1 cellular context compared by ENCODE assay signal in genomic region chr17:48215583-48216139, GRCh38.
TF ChIP-seq lines count a peak whose summit lies in the region.

No MANE protein-coding gene starts in this region.

TF ChIP-seq in HEK293, 187 proteins besides CTCF, POLR2A, EP300 and RAD21 (continued from another document and continues in another):
- TF ChIP-seq, protein P1, sequence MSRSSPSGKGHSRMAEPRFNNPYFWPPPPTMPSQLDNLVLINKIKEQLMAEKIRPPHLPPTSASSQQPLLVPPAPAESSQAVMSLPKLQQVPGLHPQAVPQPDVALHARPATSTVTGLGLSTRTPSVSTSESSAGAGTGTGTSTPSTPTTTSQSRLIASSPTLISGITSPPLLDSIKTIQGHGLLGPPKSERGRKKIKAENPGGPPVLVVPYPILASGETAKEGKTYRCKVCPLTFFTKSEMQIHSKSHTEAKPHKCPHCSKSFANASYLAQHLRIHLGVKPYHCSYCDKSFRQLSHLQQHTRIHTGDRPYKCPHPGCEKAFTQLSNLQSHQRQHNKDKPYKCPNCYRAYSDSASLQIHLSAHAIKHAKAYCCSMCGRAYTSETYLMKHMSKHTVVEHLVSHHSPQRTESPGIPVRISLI (tag by site-specific recombination; IDR thresholded peaks at IDR 0.05), result no peak
- TF ChIP-seq, protein P2, sequence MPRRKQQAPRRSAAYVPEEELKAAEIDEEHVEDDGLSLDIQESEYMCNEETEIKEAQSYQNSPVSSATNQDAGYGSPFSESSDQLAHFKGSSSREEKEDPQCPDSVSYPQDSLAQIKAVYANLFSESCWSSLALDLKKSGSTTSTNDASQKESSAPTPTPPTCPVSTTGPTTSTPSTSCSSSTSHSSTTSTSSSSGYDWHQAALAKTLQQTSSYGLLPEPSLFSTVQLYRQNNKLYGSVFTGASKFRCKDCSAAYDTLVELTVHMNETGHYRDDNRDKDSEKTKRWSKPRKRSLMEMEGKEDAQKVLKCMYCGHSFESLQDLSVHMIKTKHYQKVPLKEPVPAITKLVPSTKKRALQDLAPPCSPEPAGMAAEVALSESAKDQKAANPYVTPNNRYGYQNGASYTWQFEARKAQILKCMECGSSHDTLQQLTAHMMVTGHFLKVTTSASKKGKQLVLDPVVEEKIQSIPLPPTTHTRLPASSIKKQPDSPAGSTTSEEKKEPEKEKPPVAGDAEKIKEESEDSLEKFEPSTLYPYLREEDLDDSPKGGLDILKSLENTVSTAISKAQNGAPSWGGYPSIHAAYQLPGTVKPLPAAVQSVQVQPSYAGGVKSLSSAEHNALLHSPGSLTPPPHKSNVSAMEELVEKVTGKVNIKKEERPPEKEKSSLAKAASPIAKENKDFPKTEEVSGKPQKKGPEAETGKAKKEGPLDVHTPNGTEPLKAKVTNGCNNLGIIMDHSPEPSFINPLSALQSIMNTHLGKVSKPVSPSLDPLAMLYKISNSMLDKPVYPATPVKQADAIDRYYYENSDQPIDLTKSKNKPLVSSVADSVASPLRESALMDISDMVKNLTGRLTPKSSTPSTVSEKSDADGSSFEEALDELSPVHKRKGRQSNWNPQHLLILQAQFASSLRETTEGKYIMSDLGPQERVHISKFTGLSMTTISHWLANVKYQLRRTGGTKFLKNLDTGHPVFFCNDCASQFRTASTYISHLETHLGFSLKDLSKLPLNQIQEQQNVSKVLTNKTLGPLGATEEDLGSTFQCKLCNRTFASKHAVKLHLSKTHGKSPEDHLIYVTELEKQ (tag by site-specific recombination; IDR thresholded peaks at IDR 0.05; ENCODE audit: borderline replicate concordance), result no peak
- TF ChIP-seq ZFP3 (tag by site-specific recombination; IDR thresholded peaks at IDR 0.05; ENCODE audit: low read depth) (no peak), KLF1 (tag by site-specific recombination; IDR thresholded peaks at IDR 0.05) (no peak), ZNF354C (tag by site-specific recombination; IDR thresholded peaks at IDR 0.05; ENCODE audit: borderline replicate concordance, low read depth) (no peak), ZBTB26 (tag by site-specific recombination; optimal IDR thresholded peaks at IDR 0.05) (no peak), SP3 (tag by site-specific recombination; IDR thresholded peaks at IDR 0.05) (no peak), HOXA7 (CRISPR knock-in tag; IDR thresholded peaks at IDR 0.05; ENCODE audit: borderline replicate concordance) (no peak), ZNF514 (tag by site-specific recombination; IDR thresholded peaks at IDR 0.05) (no peak), ZNF221 (tag by site-specific recombination; IDR thresholded peaks at IDR 0.05; ENCODE audit: borderline replicate concordance) (no peak), ZNF621 (tag by site-specific recombination; IDR thresholded peaks at IDR 0.05) (no peak), ZFP41 (tag by site-specific recombination; IDR thresholded peaks at IDR 0.05; ENCODE audit: borderline replicate concordance) (no peak), ZNF610 (tag by site-specific recombination; IDR thresholded peaks at IDR 0.05; ENCODE audit: borderline replicate concordance) (no peak), ZNF768 (tag by site-specific recombination; IDR thresholded peaks at IDR 0.05) (no peak), ZNF747 (tag by site-specific recombination; IDR thresholded peaks at IDR 0.05) (no peak), ZSCAN4 (tag by site-specific recombination; IDR thresholded peaks at IDR 0.05) (no peak), ZNF394 (tag by site-specific recombination; IDR thresholded peaks at IDR 0.05; ENCODE audit: borderline replicate concordance) (no peak), GLIS2 (tag by site-specific recombination; IDR thresholded peaks at IDR 0.05) (no peak), KLF10 (tag by site-specific recombination; IDR thresholded peaks at IDR 0.05) (no peak), ZNF280C (tag by site-specific recombination; IDR thresholded peaks at IDR 0.05) (no peak), ZNF623 (tag by site-specific recombination; IDR thresholded peaks at IDR 0.05) (no peak), PRDM1 (tag by site-specific recombination; IDR thresholded peaks at IDR 0.05) (peak; percentile 73), KLF9 (tag by site-specific recombination; IDR thresholded peaks at IDR 0.05; ENCODE audit: low read depth) (no peak), PATZ1 (tag by site-specific recombination; IDR thresholded peaks at IDR 0.05) (no peak), GFI1B (tag by site-specific recombination; IDR thresholded peaks at IDR 0.05) (no peak), HIC1 (tag by site-specific recombination; IDR thresholded peaks at IDR 0.05) (no peak), ZNF10 (tag by site-specific recombination; IDR thresholded peaks at IDR 0.05) (no peak), OSR2 (tag by site-specific recombination; IDR thresholded peaks at IDR 0.05) (no peak), ZNF792 (tag by site-specific recombination; IDR thresholded peaks at IDR 0.05) (no peak), ZNF843 (tag by site-specific recombination; IDR thresholded peaks at IDR 0.05) (no peak), ZBTB48 (tag by site-specific recombination; IDR thresholded peaks at IDR 0.05) (no peak), ZFP69B (tag by site-specific recombination; IDR thresholded peaks at IDR 0.05) (peak; percentile 93), ZNF549 (tag by site-specific recombination; IDR thresholded peaks at IDR 0.05) (no peak), ZBTB49 (tag by site-specific recombination; IDR thresholded peaks at IDR 0.05; ENCODE audit: low read depth) (no peak), WT1 (tag by site-specific recombination; IDR thresholded peaks at IDR 0.05) (no peak), ZBTB21 (tag by site-specific recombination; IDR thresholded peaks at IDR 0.05) (no peak), ZNF707 (tag by site-specific recombination; IDR thresholded peaks at IDR 0.05) (no peak), ZNF302 (tag by site-specific recombination; IDR thresholded peaks at IDR 0.05; ENCODE audit: low read depth) (no peak), ZNF175 (tag by site-specific recombination; IDR thresholded peaks at IDR 0.05) (no peak), ZNF555 (tag by site-specific recombination; conservative IDR thresholded peaks at IDR 0.05) (no peak), ZNF366 (tag by site-specific recombination; conservative IDR thresholded peaks at IDR 0.05) (0 out of 2 replicates have a peak, but pooled peaks have one; percentile 36)
- TF ChIP-seq, protein P3, sequence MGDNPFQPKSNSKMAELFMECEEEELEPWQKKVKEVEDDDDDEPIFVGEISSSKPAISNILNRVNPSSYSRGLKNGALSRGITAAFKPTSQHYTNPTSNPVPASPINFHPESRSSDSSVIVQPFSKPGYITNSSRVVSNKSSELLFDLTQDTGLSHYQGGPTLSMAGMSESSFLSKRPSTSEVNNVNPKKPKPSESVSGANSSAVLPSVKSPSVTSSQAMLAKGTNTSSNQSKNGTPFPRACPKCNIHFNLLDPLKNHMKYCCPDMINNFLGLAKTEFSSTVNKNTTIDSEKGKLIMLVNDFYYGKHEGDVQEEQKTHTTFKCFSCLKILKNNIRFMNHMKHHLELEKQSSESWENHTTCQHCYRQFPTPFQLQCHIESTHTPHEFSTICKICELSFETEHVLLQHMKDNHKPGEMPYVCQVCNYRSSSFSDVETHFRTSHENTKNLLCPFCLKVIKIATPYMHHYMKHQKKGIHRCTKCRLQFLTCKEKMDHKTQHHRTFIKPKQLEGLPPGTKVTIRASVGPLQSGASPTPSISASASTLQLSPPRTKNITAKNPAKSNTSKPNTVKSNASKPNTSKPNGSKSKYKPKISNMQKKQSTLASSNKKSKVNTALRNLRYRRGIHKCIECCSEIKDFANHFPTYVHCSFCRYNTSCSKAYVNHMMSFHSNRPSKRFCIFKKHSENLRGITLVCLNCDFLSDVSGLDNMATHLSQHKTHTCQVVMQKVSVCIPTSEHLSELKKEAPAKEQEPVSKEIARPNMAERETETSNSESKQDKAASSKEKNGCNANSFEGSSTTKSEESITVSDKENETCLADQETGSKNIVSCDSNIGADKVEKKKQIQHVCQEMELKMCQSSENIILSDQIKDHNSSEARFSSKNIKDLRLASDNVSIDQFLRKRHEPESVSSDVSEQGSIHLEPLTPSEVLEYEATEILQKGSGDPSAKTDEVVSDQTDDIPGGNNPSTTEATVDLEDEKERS (tag by site-specific recombination; IDR thresholded peaks at IDR 0.05), result no peak
- TF ChIP-seq, protein P4, sequence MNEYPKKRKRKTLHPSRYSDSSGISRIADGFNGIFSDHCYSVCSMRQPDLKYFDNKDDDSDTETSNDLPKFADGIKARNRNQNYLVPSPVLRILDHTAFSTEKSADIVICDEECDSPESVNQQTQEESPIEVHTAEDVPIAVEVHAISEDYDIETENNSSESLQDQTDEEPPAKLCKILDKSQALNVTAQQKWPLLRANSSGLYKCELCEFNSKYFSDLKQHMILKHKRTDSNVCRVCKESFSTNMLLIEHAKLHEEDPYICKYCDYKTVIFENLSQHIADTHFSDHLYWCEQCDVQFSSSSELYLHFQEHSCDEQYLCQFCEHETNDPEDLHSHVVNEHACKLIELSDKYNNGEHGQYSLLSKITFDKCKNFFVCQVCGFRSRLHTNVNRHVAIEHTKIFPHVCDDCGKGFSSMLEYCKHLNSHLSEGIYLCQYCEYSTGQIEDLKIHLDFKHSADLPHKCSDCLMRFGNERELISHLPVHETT (tag by site-specific recombination; IDR thresholded peaks at IDR 0.05), result no peak
